In genomic region chr1:866095-866494, GRCh38 we compare ENCODE assay signal across 16 cellular contexts. TPM values are rescaled to one million over a fixed set of nuclear protein-coding genes. Genes with fewer than 3 reads are reported as not detected.
DNase-seq lines count a peak whose midpoint lies in the region; ATAC-seq and TF ChIP-seq lines count a peak whose summit lies in the region.
"Had no signal": no experiment of that assay in that cellular context is flagged by ENCODE, and none has a peak within 500 bp of the region (broad histone marks: within the 10 kb centered on the region; RNA-seq: fewer than 3 reads in every experiment).

No MANE protein-coding gene starts in this region.

- CTCF ChIA-PET in Panc1 (lab: Charles Lee) = no interaction called here

- no peak for TF ChIP-seq CTCF in DOHH2 (IDR thresholded peaks at IDR 0.05; ENCODE audit: low read depth, low read length, poor library complexity, severe bottlenecking)
- no peak for TF ChIP-seq CTCF in Panc1 (IDR thresholded peaks at IDR 0.05)
- TF ChIP-seq CTCF in heart left ventricle (IDR thresholded peaks at IDR 0.05) = no peak
- TF ChIP-seq CTCF in osteoblast (IDR thresholded peaks at IDR 0.05; ENCODE audit: extremely low read depth, low read depth, low read length) = no peak

- POLR2A ChIA-PET in Panc1 (lab: Charles Lee) = no interaction called here

- in situ Hi-C loops in Panc1 (cut with HindIII; ENCODE audit: low pct_unique_long_range_greater_than_20kb, low sequenced_read_pairs) = no loop called here

- intact Hi-C loops in Panc1 (cut with micrococcal nuclease; ENCODE audit: unreplicated experiment) = no loop called here
- intact Hi-C loops in heart left ventricle (cut with DNase I) = no loop called here

- H3K9me2 ChIP-seq in DOHH2 (replicated peaks; ENCODE audit: control insufficient read depth, low read length) = no peaks in the 10 kb centered on the region

- H4K20me1 ChIP-seq in DOHH2 (ENCODE audit: control insufficient read depth, insufficient read depth, low read depth, low read length) (no peaks in the 10 kb centered on the region), osteoblast (ENCODE audit: insufficient read depth, low read length) (no peaks in the 10 kb centered on the region)

- no peak overlapping the region for H2AFZ ChIP-seq in osteoblast (ENCODE audit: low read length)

- DNase-seq in Panc1 (ENCODE audit: low read depth, low spot score) (no peak), heart left ventricle (no peak), osteoblast (ENCODE audit: insufficient read length, low spot score, missing footprints) (peak; percentile 49)
- DNase-seq: Calu3; CD4-positive, alpha-beta T cell; DMS79; Kasumi-1; NCI-H1105; NCI-H1694; NCI-H2107; NCI-H2227 treated with DMSO at 0.1 percent for 48 hours; NCI-H524 had no signal

- peak overlapping the region; percentile 40 for H3K4me3 ChIP-seq in DOHH2 (ENCODE audit: low read length)
- no peak overlapping the region for H3K4me3 ChIP-seq in Panc1 (ENCODE audit: low read depth in 2 of 2, low read length in 2 of 2)
- H3K4me3 ChIP-seq in heart left ventricle = no peak overlapping the region
- H3K4me3 ChIP-seq in osteoblast (ENCODE audit: insufficient read depth, low read length) = no peak overlapping the region

- H3K9me3 ChIP-seq in DOHH2 (ENCODE audit: control insufficient read depth, insufficient read depth, low read length) (no peaks in the 10 kb centered on the region), Panc1 (ENCODE audit: control insufficient read depth, insufficient read depth, low read depth, low read length) (no peaks in the 10 kb centered on the region), heart left ventricle (no peaks in the 10 kb centered on the region), osteoblast (ENCODE audit: low read depth, low read length) (no peaks in the 10 kb centered on the region)

- no peaks in the 10 kb centered on the region for H3F3A ChIP-seq in DOHH2 (ENCODE audit: control insufficient read depth, insufficient read depth)

- H3K27ac ChIP-seq in DOHH2 (ENCODE audit: low read depth, low read length) (no peak overlapping the region), Panc1 (ENCODE audit: low read length) (no peak overlapping the region), heart left ventricle (peak overlapping the region in 8 of 12 donors; percentile 46 to 78 (median 66)), osteoblast (ENCODE audit: low read depth, low read length) (no peak overlapping the region)

- WGBS in heart left ventricle, 4 donors = 30 to 31% (median 30%) methylated on average over 9 of the region's 9 CpGs

- H3K4me2 ChIP-seq in DOHH2 (ENCODE audit: low read length) (peak overlapping the region; percentile 67), osteoblast (ENCODE audit: insufficient read depth, low read length) (no peak overlapping the region)

- no TSS peak for BruUV-seq in Panc1 (replicated peaks; lab: Mats Ljungman, UMichigan)

- H3K4me1 ChIP-seq in DOHH2 (ENCODE audit: control insufficient read depth, low read length) (peaks cover 26% of the 10 kb centered on the region), Panc1 (ENCODE audit: control insufficient read depth, insufficient read depth, low read length) (peaks cover 2% of the 10 kb centered on the region; the same call in 1 of the 2 replicates), heart left ventricle (peaks cover 0 to 22% (median 7%) of the 10 kb centered on the region in 12 donors), osteoblast (ENCODE audit: insufficient read depth, low read length) (no peaks in the 10 kb centered on the region)

- H3K36me3 ChIP-seq in DOHH2 (ENCODE audit: control insufficient read depth, low read length) = no peaks in the 10 kb centered on the region
- no peaks in the 10 kb centered on the region for H3K36me3 ChIP-seq in Panc1 (ENCODE audit: control insufficient read depth, insufficient read depth, low read length)
- no peaks in the 10 kb centered on the region for H3K36me3 ChIP-seq in heart left ventricle
- no peaks in the 10 kb centered on the region for H3K36me3 ChIP-seq in osteoblast (ENCODE audit: insufficient read depth, low read length)

- ATAC-seq in Panc1 (peak; percentile 16; the same call in 1 of the 2 replicates), heart left ventricle (peak; percentile 41 to 70 (median 55)), HG03135 (IDR thresholded peaks at IDR 0.05; ENCODE audit: unreplicated experiment) (no peak), HG02970 (IDR thresholded peaks at IDR 0.05; ENCODE audit: low FRiP score, unreplicated experiment) (no peak), GM18909 (IDR thresholded peaks at IDR 0.05; ENCODE audit: poor library complexity, unreplicated experiment) (no peak)

- TF ChIP-seq POLR2A in heart left ventricle (IDR thresholded peaks at IDR 0.05) = no peak

- no peaks in the 10 kb centered on the region for H3K79me2 ChIP-seq in DOHH2 (ENCODE audit: control insufficient read depth, low read length)
- H3K79me2 ChIP-seq in osteoblast (ENCODE audit: insufficient read depth, low read length) = no peaks in the 10 kb centered on the region

- peaks cover 25% of the 10 kb centered on the region for H3K27me3 ChIP-seq in DOHH2 (ENCODE audit: control insufficient read depth, low read length)
- H3K27me3 ChIP-seq in Panc1 (ENCODE audit: control insufficient read depth, insufficient read depth, low read length) = no peaks in the 10 kb centered on the region
- H3K27me3 ChIP-seq in heart left ventricle = peaks cover 0 to 19% (median 2%) of the 10 kb centered on the region in 9 donors
- peaks cover 15% of the 10 kb centered on the region for H3K27me3 ChIP-seq in osteoblast (ENCODE audit: insufficient read depth, low read length)

RNA-seq across cellular contexts. Expression of gene SAMD11, which starts 57.6 kb away (rescaled TPM):
- 51.8 TPM for total RNA-seq in Panc1 (2021; ENCODE audit: unreplicated experiment)
- polyA plus RNA-seq in Panc1 (2012; ENCODE audit: insufficient read length) = 50.7 TPM
- total RNA-seq in heart left ventricle = 1 to 10 TPM in 4 of 9 donors, under 1 TPM in 5; 0.38 to 3.2 (median 0.96) TPM
- 1 to 10 TPM in 1 of 2 donors, under 1 TPM in 1; 0.54 to 1.3 TPM for polyA plus RNA-seq in heart left ventricle
- total RNA-seq in osteoblast = 7.7 and 8.3 TPM in 2 replicates
- total RNA-seq: CD4-positive, alpha-beta T cell had no signal

Comparison
In these comparisons a context has a peak if more than half of its experiments do, and no peak if none do; other contexts are left out.
1. H3K27ac ChIP-seq: peak in heart left ventricle (8 of 12); none in DOHH2 (single experiment), Panc1 (single experiment) and osteoblast (single experiment).
2. ATAC-seq: peak in Panc1 (single experiment) and heart left ventricle (4 of 4); none in HG03135 (single experiment), HG02970 (single experiment) and GM18909 (single experiment).